Comparison of ENCODE assay signal across 15 cellular contexts in genomic region chr19:29375429-29376093, GRCh38.
"Had no signal": no experiment of that assay in that cellular context is flagged by ENCODE, and none has a peak within 500 bp of the region (broad histone marks: within the 10 kb centered on the region; RNA-seq: fewer than 3 reads in every experiment).

No MANE protein-coding gene starts in this region.

- ATAC-seq: activated CD4-positive, alpha-beta T cell treated with anti-CD3 and anti-CD28 coated beads for 36 hours; activated CD8-positive, alpha-beta T cell treated with anti-CD3 and anti-CD28 coated beads for 36 hours; left colon; upper lobe of right lung had no signal

- DNase-seq: activated CD4-positive, alpha-beta T cell treated with anti-CD3 and anti-CD28 coated beads for 36 hours; activated CD8-positive, alpha-beta T cell treated with anti-CD3 and anti-CD28 coated beads for 36 hours; activated naive CD8-positive, alpha-beta T cell treated with anti-CD3 and anti-CD28 coated beads for 36 hours; activated T-cell treated with anti-CD3 and anti-CD28 coated beads for 4 hours; aorta; immature natural killer cell; left colon; mesendoderm; sigmoid colon; stimulated activated CD4-positive, alpha-beta T cell treated with anti-CD3 and anti-CD28 coated beads, Interleukin-2, amount 100 ng/mL, for 24 hours; stimulated activated naive CD4-positive, alpha-beta T cell; T-helper 9 cell; upper lobe of right lung had no signal

- H3K36me3 ChIP-seq: breast epithelium, esophagus muscularis mucosa, sigmoid colon, upper lobe of right lung had no signal

- H3K27ac ChIP-seq: breast epithelium, esophagus muscularis mucosa, sigmoid colon, upper lobe of right lung had no signal

- H3K4me1 ChIP-seq: breast epithelium, esophagus muscularis mucosa, sigmoid colon, upper lobe of right lung had no signal

- H3K9me3 ChIP-seq: breast epithelium, esophagus muscularis mucosa, sigmoid colon, upper lobe of right lung had no signal

- H3K4me3 ChIP-seq: breast epithelium, esophagus muscularis mucosa, sigmoid colon, upper lobe of right lung had no signal
